30 cellular contexts compared by ENCODE assay signal in genomic region chr4:186592450-186592849, GRCh38. TPM values are rescaled to one million over a fixed set of nuclear protein-coding genes. Genes with fewer than 3 reads are reported as not detected.
"Had no signal": no experiment of that assay in that cellular context is flagged by ENCODE, and none has a peak within 500 bp of the region (broad histone marks: within the 10 kb centered on the region; RNA-seq: fewer than 3 reads in every experiment).

No MANE protein-coding gene starts in this region.

- H3K4me1 Mint-ChIP-seq: memory B cell; mesothelial cell of epicardium; naive B cell; stimulated activated memory B cell treated with anti-CD40 and anti-IgM and Interleukin-4, amounts not matched to agents 10 μg/mL and 1 μg/mL and 100 μg/mL, for 72 hours had no signal

- H3K27me3 Mint-ChIP-seq: memory B cell; naive B cell; stimulated activated memory B cell treated with anti-CD40 and anti-IgM and Interleukin-4, amounts not matched to agents 10 μg/mL and 1 μg/mL and 100 μg/mL, for 72 hours; type B pancreatic cell had no signal

- H3K27me3 ChIP-seq: ovary, sigmoid colon, testis, tibial artery had no signal

- H3K4me1 ChIP-seq: psoas muscle, sigmoid colon, testis, tibial artery had no signal

- H3K4me3 Mint-ChIP-seq: effector memory CD8-positive, alpha-beta T cell; memory B cell; mesothelial cell of epicardium; naive B cell; stimulated activated memory B cell treated with anti-CD40 and anti-IgM and Interleukin-4, amounts not matched to agents 10 μg/mL and 1 μg/mL and 100 μg/mL, for 72 hours; type B pancreatic cell had no signal

- H3K27ac Mint-ChIP-seq: effector memory CD8-positive, alpha-beta T cell; memory B cell; mesothelial cell of epicardium; naive B cell; stimulated activated memory B cell treated with anti-CD40 and anti-IgM and Interleukin-4, amounts not matched to agents 10 μg/mL and 1 μg/mL and 100 μg/mL, for 72 hours; type B pancreatic cell had no signal

- H3K4me3 ChIP-seq: coronary artery, lung, mucosa of descending colon, ovary, psoas muscle, sigmoid colon, testis, tibial artery had no signal

- H3K36me3 ChIP-seq: ovary had no signal

- H3K9me3 ChIP-seq: mucosa of descending colon, ovary, psoas muscle, sigmoid colon, testis, tibial artery had no signal

- ATAC-seq: effector memory CD8-positive, alpha-beta T cell; left lobe of liver; psoas muscle; right cardiac atrium; stimulated activated memory B cell treated with anti-CD40 and anti-IgM and Interleukin-4, amounts not matched to agents 10 μg/mL and 1 μg/mL and 100 μg/mL, for 72 hours; stimulated activated naive CD8-positive, alpha-beta T cell treated with anti-CD3 and anti-CD28 coated beads, Interleukin-15, Interleukin-2, amounts not matched to agents 100 U/mL and 50 U/mL, for 24 hours had no signal

- H3K9me3 Mint-ChIP-seq: effector memory CD8-positive, alpha-beta T cell; memory B cell; mesothelial cell of epicardium; type B pancreatic cell had no signal

- H3K36me3 Mint-ChIP-seq: memory B cell; naive B cell; stimulated activated memory B cell treated with anti-CD40 and anti-IgM and Interleukin-4, amounts not matched to agents 10 μg/mL and 1 μg/mL and 100 μg/mL, for 72 hours had no signal

- H3K27ac ChIP-seq: coronary artery, ovary, psoas muscle, sigmoid colon, testis, tibial artery had no signal

- DNase-seq: dermis blood vessel endothelial cell; effector memory CD8-positive, alpha-beta T cell; erythroblast; mucosa of descending colon; naive B cell; occipital lobe; ovary; posterior cingulate gyrus; psoas muscle; right cardiac atrium; sigmoid colon; stimulated activated CD4-positive, alpha-beta T cell treated with anti-CD3 and anti-CD28 coated beads, Interleukin-4, amount 100 ng/mL, for 4 hours; stimulated activated naive CD8-positive, alpha-beta T cell treated with anti-CD3 and anti-CD28 coated beads, Interleukin-15, Interleukin-2, amounts not matched to agents 100 U/mL and 50 U/mL, for 24 hours; substantia nigra; testis; tibial artery had no signal

RNA-seq across cellular contexts. Expression of gene MTNR1A, which starts 37.1 kb away (rescaled TPM):
- total RNA-seq: dermis blood vessel endothelial cell, fibroblast of villous mesenchyme, frontal cortex, glomerular endothelial cell, left lobe of liver, liver, ovary, psoas muscle, right cardiac atrium, sigmoid colon, skeletal muscle tissue had no signal
- polyA plus RNA-seq: liver, neural cell, ovary, psoas muscle, right cardiac atrium, urinary bladder had no signal
